In genomic region chr3:9067352-9067975, GRCh38 we compare ENCODE assay signal across 7 cellular contexts.
DNase-seq lines count a peak whose midpoint lies in the region; ATAC-seq and TF ChIP-seq lines count a peak whose summit lies in the region.

No MANE protein-coding gene starts in this region.

- no peak overlapping the region for H2AFZ ChIP-seq in GM23338

- H3F3A ChIP-seq in GM23338 (replicated peaks; ENCODE audit: low read depth) = no peaks in the 10 kb centered on the region

- no peaks in the 10 kb centered on the region for H3K79me2 ChIP-seq in GM23338 (replicated peaks; ENCODE audit: insufficient read depth)

- peaks cover 2% of the 10 kb centered on the region for H3K27me3 Mint-ChIP-seq in GM23338 (ENCODE audit: insufficient read depth, low read depth, poor library complexity)
- H3K27me3 Mint-ChIP-seq in activated CD4-positive, alpha-beta memory T cell treated with anti-CD3 and anti-CD28 coated beads for 36 hours = no peaks in the 10 kb centered on the region

- no peaks in the 10 kb centered on the region for H3K27me3 ChIP-seq in GM23338 (ENCODE audit: insufficient read depth)

- DNase-seq in ELF-1 (ENCODE audit: low read depth, low spot score) (peak; percentile 59), GM23338 (ENCODE audit: low spot score) (peak; percentile 86), NCI-H2029 (lab: John Stamatoyannopoulos, UW) (peak; percentile 59), globus pallidus (ENCODE audit: low spot score) (peak; percentile 68), pons (ENCODE audit: low spot score) (peak; percentile 81)
- peak; percentile 40 for DNase-seq in activated CD4-positive, alpha-beta memory T cell treated with anti-CD3 and anti-CD28 coated beads for 36 hours

- CTCF ChIA-PET in activated CD4-positive, alpha-beta memory T cell treated with anti-CD3 and anti-CD28 coated beads for 36 hours (lab: Charles Lee) = interaction anchor here (1.0 to 4.2 kb wide), 3 partner anchors 80 to 235 kb away, joined by 3 to 24 read pairs (median 10); no protein-coding TSS in a partner anchor

- no peak overlapping the region for H3K4me3 Mint-ChIP-seq in GM23338
- no peak overlapping the region for H3K4me3 Mint-ChIP-seq in activated CD4-positive, alpha-beta memory T cell treated with anti-CD3 and anti-CD28 coated beads for 36 hours

- no peaks in the 10 kb centered on the region for H3K9me2 ChIP-seq in GM23338 (ENCODE audit: insufficient read depth)

- POLR2A ChIA-PET in activated CD4-positive, alpha-beta memory T cell treated with anti-CD3 and anti-CD28 coated beads for 36 hours (lab: Charles Lee) = no interaction called here

- peaks cover 11% of the 10 kb centered on the region for H3K36me3 Mint-ChIP-seq in GM23338 (ENCODE audit: low read depth)
- peaks cover 4% of the 10 kb centered on the region for H3K36me3 Mint-ChIP-seq in activated CD4-positive, alpha-beta memory T cell treated with anti-CD3 and anti-CD28 coated beads for 36 hours

- peaks cover 9% of the 10 kb centered on the region for H3K9me3 Mint-ChIP-seq in GM23338
- peaks cover 7% of the 10 kb centered on the region for H3K9me3 Mint-ChIP-seq in activated CD4-positive, alpha-beta memory T cell treated with anti-CD3 and anti-CD28 coated beads for 36 hours

- no peaks in the 10 kb centered on the region for H3K4me1 ChIP-seq in GM23338 (ENCODE audit: insufficient read depth)

- no peaks in the 10 kb centered on the region for H3K36me3 ChIP-seq in GM23338 (ENCODE audit: insufficient read depth)

- H4K20me1 ChIP-seq in GM23338 (replicated peaks; ENCODE audit: insufficient read depth) = no peaks in the 10 kb centered on the region

- ATAC-seq in GM23338 (peak; percentile 95), GM21447 (IDR thresholded peaks at IDR 0.05; ENCODE audit: unreplicated experiment) (no peak)

- no peak overlapping the region for H3K4me2 ChIP-seq in GM23338

- no peak overlapping the region for H3K27ac Mint-ChIP-seq in GM23338
- H3K27ac Mint-ChIP-seq in activated CD4-positive, alpha-beta memory T cell treated with anti-CD3 and anti-CD28 coated beads for 36 hours = no peak overlapping the region

- intact Hi-C loops in activated CD4-positive, alpha-beta memory T cell treated with anti-CD3 and anti-CD28 coated beads for 36 hours (cut with micrococcal nuclease) = loop anchor here (1.0 kb wide), 2 partner anchors 79 to 96 kb away; no protein-coding TSS in a partner anchor

- H3K27ac ChIP-seq in GM23338 (ENCODE audit: low read depth) = no peak overlapping the region

- H3K4me3 ChIP-seq in GM23338 = no peak overlapping the region

- peaks cover 3% of the 10 kb centered on the region; the same call in 2 of the 3 replicates for H3K4me1 Mint-ChIP-seq in GM23338
- no peaks in the 10 kb centered on the region for H3K4me1 Mint-ChIP-seq in activated CD4-positive, alpha-beta memory T cell treated with anti-CD3 and anti-CD28 coated beads for 36 hours (ENCODE audit: low read depth)

- peak; percentile 95 to 97 for TF ChIP-seq CTCF in GM23338 (conservative IDR thresholded peaks at IDR 0.05; ENCODE audit: low read depth in 2 of 2)

TF ChIP-seq in GM23338, 12 proteins besides CTCF, POLR2A, EP300 and RAD21 (continues in another document):
- TF ChIP-seq ZNF331 (CRISPR knock-in tag; IDR thresholded peaks at IDR 0.05; ENCODE audit: low read depth) (no peak), POLR2AphosphoS5 (IDR thresholded peaks at IDR 0.05; ENCODE audit: low read depth) (no peak), EZH2phosphoT487 (IDR thresholded peaks at IDR 0.05; ENCODE audit: unreplicated experiment) (no peak), ETS1 (IDR thresholded peaks at IDR 0.05) (no peak), ZNF462 (CRISPR knock-in tag; IDR thresholded peaks at IDR 0.05) (no peak), NANOG (IDR thresholded peaks at IDR 0.05; ENCODE audit: borderline replicate concordance) (no peak), ZNF114 (CRISPR knock-in tag; IDR thresholded peaks at IDR 0.05) (no peak)
